Comparison of ENCODE assay signal across 30 cellular contexts in the genomic region with DNA sequence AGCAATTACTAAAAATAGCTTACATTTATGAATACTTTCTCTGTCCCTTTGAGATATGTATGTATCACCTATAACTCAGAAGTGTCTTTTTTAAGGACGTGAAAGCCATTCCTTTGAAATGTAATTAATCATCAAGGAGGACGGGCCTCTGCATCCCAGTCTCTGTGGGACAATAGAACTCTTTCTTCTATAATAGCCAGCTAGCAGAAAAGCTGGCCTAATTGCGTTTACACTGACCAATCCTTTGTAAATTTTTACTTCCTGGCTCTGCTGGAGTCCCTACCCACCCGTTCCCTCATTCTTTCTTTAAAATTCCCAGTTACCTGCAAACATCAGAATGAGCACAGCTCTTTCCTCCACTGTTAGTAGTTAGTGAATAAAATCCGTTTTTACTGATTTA.
DNase-seq lines count a peak whose midpoint lies in the region; ATAC-seq and TF ChIP-seq lines count a peak whose summit lies in the region.
"Had no signal": no experiment of that assay in that cellular context is flagged by ENCODE, and none has a peak within 500 bp of the region (broad histone marks: within the 10 kb centered on the region; RNA-seq: fewer than 3 reads in every experiment).

No MANE protein-coding gene starts in this region.

- no peak overlapping the region for H3K4me3 Mint-ChIP-seq in activated T-helper 17 cell treated with anti-CD3 and anti-CD28 coated beads, Interleukin-2, amount 50 U/mL, for 72 hours
- no peak overlapping the region for H3K4me3 Mint-ChIP-seq in naive thymus-derived CD4-positive, alpha-beta T cell
- H3K4me3 Mint-ChIP-seq: activated CD4-positive, alpha-beta T cell treated with anti-CD3 and anti-CD28 coated beads, Interleukin-2, amount 10 ng/mL, durations not matched to agents 24 days and 14 days; activated naive CD8-positive, alpha-beta T cell treated with anti-CD3 and anti-CD28 coated beads, Interleukin-2, amount 50 U/mL, for 24 hours; activated T-cell treated with anti-CD3 and anti-CD28 coated beads, Interleukin-2, amount 50 U/mL, for 24 hours; central memory CD8-positive, alpha-beta T cell; mesothelial cell of epicardium; naive thymus-derived CD8-positive, alpha-beta T cell had no signal

- H3F3A ChIP-seq in PC-3 (ENCODE audit: low read length, unreplicated experiment) = no peaks in the 10 kb centered on the region

- H3K9me2 ChIP-seq in PC-3 (replicated peaks; ENCODE audit: low read length) = no peaks in the 10 kb centered on the region

- no peaks in the 10 kb centered on the region for H3K4me1 Mint-ChIP-seq in activated T-helper 17 cell treated with anti-CD3 and anti-CD28 coated beads, Interleukin-2, amount 50 U/mL, for 72 hours
- no peaks in the 10 kb centered on the region for H3K4me1 Mint-ChIP-seq in naive thymus-derived CD4-positive, alpha-beta T cell
- H3K4me1 Mint-ChIP-seq: activated CD4-positive, alpha-beta T cell treated with anti-CD3 and anti-CD28 coated beads, Interleukin-2, amount 10 ng/mL, durations not matched to agents 24 days and 14 days; activated naive CD8-positive, alpha-beta T cell treated with anti-CD3 and anti-CD28 coated beads, Interleukin-2, amount 50 U/mL, for 24 hours; central memory CD8-positive, alpha-beta T cell; naive thymus-derived CD8-positive, alpha-beta T cell had no signal

- H3K4me2 ChIP-seq in PC-3 (ENCODE audit: low read length) = peak overlapping the region; percentile 45
- H3K4me2 ChIP-seq: BLaER1 had no signal

- TF ChIP-seq CTCF in cardiac muscle cell (IDR thresholded peaks at IDR 0.05; ENCODE audit: low read depth, low read length) (no peak), PC-3 (conservative IDR thresholded peaks at IDR 0.05; ENCODE audit: low read depth, low read length) (no peak)

- POLR2A ChIA-PET in PC-3 (lab: Charles Lee; ENCODE audit: unreplicated experiment) = no interaction called here
- POLR2A ChIA-PET in naive thymus-derived CD4-positive, alpha-beta T cell (lab: Charles Lee) = no interaction called here

- peak overlapping the region; percentile 7; the same call in 1 of the 2 replicates for H2AFZ ChIP-seq in PC-3 (ENCODE audit: low read length)

- H3K27ac ChIP-seq in cardiac muscle cell (peak overlapping the region; percentile 74), PC-3 (ENCODE audit: low read length) (peak overlapping the region; percentile 87)
- no peak overlapping the region for H3K27ac ChIP-seq in naive thymus-derived CD4-positive, alpha-beta T cell (ENCODE audit: low read depth, low read length)
- H3K27ac ChIP-seq: BLaER1, ovary, right atrium auricular region, spleen had no signal

- no peaks in the 10 kb centered on the region for H3K9me3 Mint-ChIP-seq in activated T-helper 17 cell treated with anti-CD3 and anti-CD28 coated beads, Interleukin-2, amount 50 U/mL, for 72 hours
- H3K9me3 Mint-ChIP-seq in naive thymus-derived CD4-positive, alpha-beta T cell = peaks cover 0 to 15% (median 4%) of the 10 kb centered on the region in 11 donors
- H3K9me3 Mint-ChIP-seq: activated naive CD8-positive, alpha-beta T cell treated with anti-CD3 and anti-CD28 coated beads, Interleukin-2, amount 50 U/mL, for 24 hours had no signal

- H3K4me1 ChIP-seq in cardiac muscle cell (ENCODE audit: low read depth) (peaks cover 36% of the 10 kb centered on the region), PC-3 (ENCODE audit: insufficient read depth, low read length) (peaks cover 18% of the 10 kb centered on the region)
- H3K4me1 ChIP-seq in naive thymus-derived CD4-positive, alpha-beta T cell (ENCODE audit: control insufficient read depth in 2 of 2, insufficient read depth in 2 of 2, low read length in 2 of 2) = no peaks in the 10 kb centered on the region
- H3K4me1 ChIP-seq: BLaER1, right atrium auricular region, spleen had no signal

- H3K36me3 Mint-ChIP-seq in activated T-helper 17 cell treated with anti-CD3 and anti-CD28 coated beads, Interleukin-2, amount 50 U/mL, for 72 hours (ENCODE audit: low read depth) = no peaks in the 10 kb centered on the region
- H3K36me3 Mint-ChIP-seq in naive thymus-derived CD4-positive, alpha-beta T cell = peaks cover 0 to 3% (median 0%) of the 10 kb centered on the region in 5 donors
- H3K36me3 Mint-ChIP-seq: naive thymus-derived CD8-positive, alpha-beta T cell had no signal

- H3K9me3 ChIP-seq in cardiac muscle cell (ENCODE audit: low read depth) = no peaks in the 10 kb centered on the region
- H3K9me3 ChIP-seq in PC-3 (ENCODE audit: low read length) = no peaks in the 10 kb centered on the region
- no peaks in the 10 kb centered on the region for H3K9me3 ChIP-seq in naive thymus-derived CD4-positive, alpha-beta T cell (ENCODE audit: control insufficient read depth in 2 of 3, low read length in 3 of 3)
- H3K9me3 ChIP-seq: BLaER1, ovary, right atrium auricular region had no signal

- no peak for DNase-seq in cardiac muscle cell (ENCODE audit: low read depth in 1 of 2, low spot score in 1 of 2)
- no peak for DNase-seq in Right ventricle myocardium superior
- peak; percentile 67 for DNase-seq in PC-3
- peak; percentile 50 for DNase-seq in islet precursor cell
- no peak for DNase-seq in NOMO-1 treated with DMSO at 0.1 percent for 48 hours (lab: John Stamatoyannopoulos, UW; ENCODE audit: unreplicated experiment)
- DNase-seq in GOT3 (lab: John Stamatoyannopoulos, UW) = no peak
- DNase-seq in naive thymus-derived CD4-positive, alpha-beta T cell = no peak
- DNase-seq: activated CD4-positive, alpha-beta T cell treated with anti-CD3 and anti-CD28 coated beads, Interleukin-2, amount 10 ng/mL, durations not matched to agents 24 days and 14 days; activated gamma-delta T cell treated with Interleukin-2 at 50 U/mL for 16 hours; activated naive CD8-positive, alpha-beta T cell treated with anti-CD3 and anti-CD28 coated beads, Interleukin-2, amount 50 U/mL, for 24 hours; activated T-cell treated with anti-CD3 and anti-CD28 coated beads, Interleukin-2, amount 50 U/mL, for 24 hours; dermis blood vessel endothelial cell; DMS79; GF-D8; hypothalamus; Kasumi-1; left ventricle myocardium superior; naive thymus-derived CD8-positive, alpha-beta T cell; NCI-H187 treated with DMSO at 0.1 percent for 48 hours; NCI-H2227 treated with DMSO at 0.1 percent for 48 hours; NCI-H82; OCI-M1; ovary; spleen; trophoblast cell had no signal

- CTCF ChIA-PET in PC-3 (lab: Charles Lee) = interaction anchor here (0.5 kb wide), 1 partner anchor 255 kb away, joined by 3 read pairs; no protein-coding TSS in a partner anchor
- CTCF ChIA-PET in naive thymus-derived CD4-positive, alpha-beta T cell (lab: Charles Lee) = no interaction called here

- H4K20me1 ChIP-seq in PC-3 (ENCODE audit: low read length) = no peaks in the 10 kb centered on the region
- H4K20me1 ChIP-seq: BLaER1 had no signal

- intact Hi-C loops in Right ventricle myocardium superior (cut with DNase I) = no loop called here
- intact Hi-C loops in PC-3 (cut with micrococcal nuclease) = loop anchor here (1.0 to 10.0 kb wide), 3 partner anchors 101 to 619 kb away; no protein-coding TSS in a partner anchor
- intact Hi-C loops in naive thymus-derived CD4-positive, alpha-beta T cell (cut with micrococcal nuclease) = no loop called here

- no peaks in the 10 kb centered on the region for H3K79me2 ChIP-seq in PC-3 (ENCODE audit: low read length)

- no peak for ATAC-seq in Right ventricle myocardium superior (ENCODE audit: poor library complexity)
- ATAC-seq in PC-3 = peak; percentile 74
- no peak for ATAC-seq in activated T-helper 17 cell treated with anti-CD3 and anti-CD28 coated beads, Interleukin-2, amount 50 U/mL, for 72 hours (replicated peaks)
- ATAC-seq in naive thymus-derived CD4-positive, alpha-beta T cell = no peak
- ATAC-seq: activated naive CD8-positive, alpha-beta T cell treated with anti-CD3 and anti-CD28 coated beads, Interleukin-2, amount 50 U/mL, for 24 hours; left ventricle myocardium superior; naive thymus-derived CD8-positive, alpha-beta T cell had no signal

- BruUV-seq in PC-3 (replicated peaks; lab: Mats Ljungman, UMichigan) = no TSS peak

- no peaks in the 10 kb centered on the region for H3K27me3 Mint-ChIP-seq in activated T-helper 17 cell treated with anti-CD3 and anti-CD28 coated beads, Interleukin-2, amount 50 U/mL, for 72 hours
- no peaks in the 10 kb centered on the region for H3K27me3 Mint-ChIP-seq in naive thymus-derived CD4-positive, alpha-beta T cell
- H3K27me3 Mint-ChIP-seq: activated CD4-positive, alpha-beta T cell treated with anti-CD3 and anti-CD28 coated beads, Interleukin-2, amount 10 ng/mL, durations not matched to agents 24 days and 14 days; activated naive CD8-positive, alpha-beta T cell treated with anti-CD3 and anti-CD28 coated beads, Interleukin-2, amount 50 U/mL, for 24 hours; activated T-cell treated with anti-CD3 and anti-CD28 coated beads, Interleukin-2, amount 50 U/mL, for 24 hours; central memory CD8-positive, alpha-beta T cell; naive thymus-derived CD8-positive, alpha-beta T cell had no signal

- peak overlapping the region; percentile 46 for H3K9ac ChIP-seq in PC-3 (ENCODE audit: low read length)
- H3K9ac ChIP-seq: BLaER1 had no signal

- H3K27me3 ChIP-seq in cardiac muscle cell (no peaks in the 10 kb centered on the region), PC-3 (ENCODE audit: low read length) (no peaks in the 10 kb centered on the region)
- no peaks in the 10 kb centered on the region for H3K27me3 ChIP-seq in naive thymus-derived CD4-positive, alpha-beta T cell (ENCODE audit: control insufficient read depth in 2 of 2, insufficient read depth in 2 of 2, low read length in 2 of 2)
- H3K27me3 ChIP-seq: BLaER1, ovary, right atrium auricular region, spleen had no signal

- no peak overlapping the region for H3K27ac Mint-ChIP-seq in activated T-helper 17 cell treated with anti-CD3 and anti-CD28 coated beads, Interleukin-2, amount 50 U/mL, for 72 hours
- H3K27ac Mint-ChIP-seq in naive thymus-derived CD4-positive, alpha-beta T cell = no peak overlapping the region
- H3K27ac Mint-ChIP-seq: activated CD4-positive, alpha-beta T cell treated with anti-CD3 and anti-CD28 coated beads, Interleukin-2, amount 10 ng/mL, durations not matched to agents 24 days and 14 days; activated naive CD8-positive, alpha-beta T cell treated with anti-CD3 and anti-CD28 coated beads, Interleukin-2, amount 50 U/mL, for 24 hours; activated T-cell treated with anti-CD3 and anti-CD28 coated beads, Interleukin-2, amount 50 U/mL, for 24 hours; mesothelial cell of epicardium; naive thymus-derived CD8-positive, alpha-beta T cell had no signal

- H3K36me3 ChIP-seq in cardiac muscle cell (no peaks in the 10 kb centered on the region), PC-3 (ENCODE audit: low read depth, low read length) (no peaks in the 10 kb centered on the region)
- no peaks in the 10 kb centered on the region for H3K36me3 ChIP-seq in naive thymus-derived CD4-positive, alpha-beta T cell (ENCODE audit: control insufficient read depth in 2 of 3, insufficient read depth in 3 of 3, low read length in 3 of 3)
- H3K36me3 ChIP-seq: BLaER1, ovary, right atrium auricular region, spleen had no signal

- H3K4me3 ChIP-seq in cardiac muscle cell (no peak overlapping the region), PC-3 (ENCODE audit: low read length) (no peak overlapping the region)
- no peak overlapping the region for H3K4me3 ChIP-seq in naive thymus-derived CD4-positive, alpha-beta T cell (ENCODE audit: low read length)
- H3K4me3 ChIP-seq: BLaER1, ovary, right atrium auricular region, spleen had no signal

Comparison
In these comparisons a context has a peak if more than half of its experiments do, and no peak if none do; other contexts are left out.
1. DNase-seq: peak in PC-3 (single experiment) and islet precursor cell (single experiment); none in cardiac muscle cell (0 of 2), Right ventricle myocardium superior (single experiment), NOMO-1 treated with DMSO at 0.1 percent for 48 hours (single experiment), GOT3 (single experiment) and naive thymus-derived CD4-positive, alpha-beta T cell (0 of 9).